ENCODE assay signal across 14 cellular contexts in genomic region chr5:85096426-85096825, GRCh38.
DNase-seq lines count a peak whose midpoint lies in the region; ATAC-seq, FAIRE-seq and TF ChIP-seq lines count a peak whose summit lies in the region.
"Had no signal": no experiment of that assay in that cellular context is flagged by ENCODE, and none has a peak within 500 bp of the region (broad histone marks: within the 10 kb centered on the region; RNA-seq: fewer than 3 reads in every experiment).

No MANE protein-coding gene starts in this region.

- H3K79me1 ChIP-seq in H1 (ENCODE audit: low read depth, low read length) = no peaks in the 10 kb centered on the region

- H3K56ac ChIP-seq in H1 (replicated peaks; ENCODE audit: insufficient read length, low read depth, low read length) = no peak overlapping the region

- no peaks in the 10 kb centered on the region for H3K36me3 ChIP-seq in H1 (ENCODE audit: control insufficient read depth in 2 of 4, insufficient read depth in 4 of 4, low read length in 3 of 4)
- H3K36me3 ChIP-seq: BE2C had no signal

- H4K20me1 ChIP-seq in H1 (replicated peaks in 1 of 2; ENCODE audit: control insufficient read depth in 1 of 2, insufficient read depth in 2 of 2, low read length in 2 of 2) = no peaks in the 10 kb centered on the region

- no peaks in the 10 kb centered on the region for H3K79me2 ChIP-seq in H1 (ENCODE audit: control insufficient read depth in 1 of 2, insufficient read depth in 2 of 2, low read length in 2 of 2)

- no peak overlapping the region for H4K91ac ChIP-seq in H1 (replicated peaks; ENCODE audit: insufficient read length, low read length)

- no peak overlapping the region for H2BK12ac ChIP-seq in H1 (ENCODE audit: low read depth, low read length)

- no peak overlapping the region for H3K23ac ChIP-seq in H1 (ENCODE audit: insufficient read length)

- no peak overlapping the region for H4K5ac ChIP-seq in H1 (ENCODE audit: insufficient read length, low read depth, low read length)

- no peak for TF ChIP-seq EP300 in H1 (IDR thresholded peaks at IDR 0.05; ENCODE audit: borderline replicate concordance in 1 of 2, low read depth in 2 of 2, low read length in 2 of 2)

- no peak overlapping the region for H3K4ac ChIP-seq in H1 (replicated peaks; ENCODE audit: insufficient read length, low read depth, low read length)

- no peaks in the 10 kb centered on the region for H3K23me2 ChIP-seq in H1 (ENCODE audit: low read depth, low read length)

- peak; percentile 19 for DNase-seq in H4 (ENCODE audit: low spot score)
- DNase-seq in NCI-H226 = peak; percentile 2
- DNase-seq in amniotic epithelial cell (ENCODE audit: low read depth) = peak; percentile 54
- no peak for DNase-seq in H1 (ENCODE audit: low read depth in 1 of 2, low spot score in 2 of 2)
- no peak for DNase-seq in stimulated activated CD4-positive, alpha-beta T cell treated with anti-CD3 and anti-CD28 coated beads, Interleukin-4, amount 100 ng/mL, for 4 hours
- no peak for DNase-seq in T-helper 2 cell
- DNase-seq: BE2C; Caco-2; CD8-positive, alpha-beta T cell; H7; KG1 had no signal

- no peak overlapping the region for H3K14ac ChIP-seq in H1 (ENCODE audit: insufficient read length)

- H2AK5ac ChIP-seq in H1 (ENCODE audit: low read depth, low read length) = no peak overlapping the region

- no peak overlapping the region for H2BK120ac ChIP-seq in H1 (replicated peaks; ENCODE audit: low read depth, low read length)

- H4K8ac ChIP-seq in H1 (ENCODE audit: extremely low read depth, insufficient read depth, low read length) = no peak overlapping the region

- no peak overlapping the region for H3K4me2 ChIP-seq in H1 (ENCODE audit: insufficient read depth in 1 of 2, low read depth in 2 of 2, low read length in 2 of 2)
- H3K4me2 ChIP-seq: A549 had no signal

- no peak overlapping the region for H3K18ac ChIP-seq in H1 (ENCODE audit: extremely low read depth, low read length)

- no peak overlapping the region for H3K9ac ChIP-seq in H1 (replicated peaks in 1 of 4; ENCODE audit: extremely low read depth in 1 of 4, low read depth in 3 of 4, low read length in 3 of 4)

- 89% methylated on average over 2 of the region's 2 CpGs; no CpG with 5 or more reads in 1 of the 2 experiments for WGBS in H1 (ENCODE audit: extremely low coverage in 1 of 2, insufficient coverage in 1 of 2, insufficient read length in 1 of 2, insufficient replicate concordance in 2 of 2, low coverage in 1 of 2, low lambda C conversion rate in 2 of 2, missing lambda C conversion rate in 1 of 2), 2 experiments

- TF ChIP-seq CTCF in H1 (IDR thresholded peaks at IDR 0.05; ENCODE audit: control extremely low read depth in 1 of 3, insufficient read depth in 1 of 3, low read depth in 1 of 3, low read length in 3 of 3) = no peak

- POLR2A ChIA-PET in H1 (lab: Charles Lee; ENCODE audit: partially characterized antibody) = interaction anchor here (0.7 kb wide), 1 partner anchor 25 kb away, joined by 3 read pairs; no protein-coding TSS in a partner anchor

- CTCF ChIA-PET in H1 (lab: Charles Lee; ENCODE audit: partially characterized antibody) = interaction anchor here (1.9 kb wide), 1 partner anchor 12 kb away, joined by 7 read pairs; no protein-coding TSS in a partner anchor

- TF ChIP-seq RAD21 in H1 (IDR thresholded peaks at IDR 0.05 in 1 of 2, conservative IDR thresholded peaks at IDR 0.05 in 1 of 2; ENCODE audit: low read depth in 2 of 2, low read length in 2 of 2) = no peak

- no peaks in the 10 kb centered on the region for H3K9me3 ChIP-seq in H1 (ENCODE audit: insufficient read depth in 2 of 2, low read depth in 1 of 2, low read length in 1 of 2)
- H3K9me3 ChIP-seq: A549, BE2C, Caco-2 had no signal

- no peak overlapping the region for H3K27ac ChIP-seq in H1 (ENCODE audit: low read depth, low read length)
- H3K27ac ChIP-seq: A549 had no signal

- no peak overlapping the region for H2BK15ac ChIP-seq in H1 (ENCODE audit: low read length)

- no peak for FAIRE-seq in H1 (lab: Jason Lieb, UNC)
- FAIRE-seq: A549, GM12891 had no signal

- 0 out of 2 replicates have a peak overlapping the region, but pooled peaks have one; percentile 30 for H2AFZ ChIP-seq in H1 (ENCODE audit: low read length)

- H3K4me3 ChIP-seq in H1 (ENCODE audit: extremely low read depth in 1 of 4, insufficient read depth in 2 of 4, low read depth in 3 of 4, low read length in 4 of 4) = no peak overlapping the region
- H3K4me3 ChIP-seq: A549 had no signal

- TF ChIP-seq POLR2A in H1 (IDR thresholded peaks at IDR 0.05; ENCODE audit: control extremely low read depth in 1 of 2, low read depth in 2 of 2, low read length in 2 of 2) = no peak

- no peaks in the 10 kb centered on the region for H3K4me1 ChIP-seq in H1 (replicated peaks in 1 of 4; ENCODE audit: control insufficient read depth in 3 of 4, insufficient read depth in 4 of 4, low read length in 3 of 4)
- H3K4me1 ChIP-seq: A549, BE2C, Caco-2 had no signal

- no peaks in the 10 kb centered on the region for H3K27me3 ChIP-seq in H1 (replicated peaks in 1 of 4; ENCODE audit: control insufficient read depth in 3 of 4, extremely low read depth in 1 of 4, insufficient read depth in 3 of 4, low read length in 3 of 4)
- H3K27me3 ChIP-seq: BE2C had no signal

- no peak overlapping the region for H2BK20ac ChIP-seq in H1 (ENCODE audit: low read length)

- ATAC-seq in GM21529 (IDR thresholded peaks at IDR 0.05; ENCODE audit: unreplicated experiment) = no peak
- ATAC-seq: A549; CD8-positive, alpha-beta T cell had no signal

- H2BK5ac ChIP-seq in H1 (ENCODE audit: low read depth, low read length) = no peak overlapping the region

TF ChIP-seq in H1, 55 proteins besides CTCF, POLR2A, EP300 and RAD21:
- TF ChIP-seq CBX5 (IDR thresholded peaks at IDR 0.05; ENCODE audit: low read depth, low read length) = no peak
- TF ChIP-seq MAFK (IDR thresholded peaks at IDR 0.05; ENCODE audit: low read depth, low read length) = no peak
- no peak for TF ChIP-seq POLR2AphosphoS5 (IDR thresholded peaks at IDR 0.05; ENCODE audit: low read depth, low read length)
- TF ChIP-seq POU5F1 (IDR thresholded peaks at IDR 0.05; ENCODE audit: low read depth, low read length) = no peak
- no peak for TF ChIP-seq SIX5 (IDR thresholded peaks at IDR 0.05; ENCODE audit: low read depth, low read length)
- no peak for TF ChIP-seq TAF7 (optimal IDR thresholded peaks at IDR 0.05; ENCODE audit: borderline replicate concordance, low read depth, low read length)
- TF ChIP-seq KDM5A (IDR thresholded peaks at IDR 0.05; ENCODE audit: low read length) = no peak
- TF ChIP-seq RNF2 (IDR thresholded peaks at IDR 0.05; ENCODE audit: borderline replicate concordance, low read depth, low read length, missing control alignments, poor library complexity, severe bottlenecking) = no peak
- no peak for TF ChIP-seq SIRT6 (IDR thresholded peaks at IDR 0.05; ENCODE audit: low read length)
- TF ChIP-seq CHD2 (IDR thresholded peaks at IDR 0.05; ENCODE audit: low read length) = no peak
- no peak for TF ChIP-seq FOSL1 (IDR thresholded peaks at IDR 0.05; ENCODE audit: insufficient read depth, low read depth, low read length)
- no peak for TF ChIP-seq GTF2F1 (IDR thresholded peaks at IDR 0.05; ENCODE audit: borderline replicate concordance, low read depth, low read length)
- TF ChIP-seq RFX5 (IDR thresholded peaks at IDR 0.05; ENCODE audit: borderline replicate concordance, low read depth, low read length) = no peak
- no peak for TF ChIP-seq E2F6 (IDR thresholded peaks at IDR 0.05)
- TF ChIP-seq JUND (IDR thresholded peaks at IDR 0.05; ENCODE audit: low read length) = no peak
- TF ChIP-seq CTBP2 (IDR thresholded peaks at IDR 0.05; ENCODE audit: borderline replicate concordance, insufficient read depth, insufficient read length, low read length) = no peak
- no peak for TF ChIP-seq SUZ12 (IDR thresholded peaks at IDR 0.05; ENCODE audit: low read length)
TF ChIP-seq in H1: peak in this region for 0.

Comparison
In these comparisons a context has a peak if more than half of its experiments do, and no peak if none do; other contexts are left out.
1. DNase-seq: peak in H4 (single experiment), NCI-H226 (single experiment) and amniotic epithelial cell (single experiment); none in H1 (0 of 2), stimulated activated CD4-positive, alpha-beta T cell treated with anti-CD3 and anti-CD28 coated beads, Interleukin-4, amount 100 ng/mL, for 4 hours (0 of 2) and T-helper 2 cell (0 of 5).